Comparison of ENCODE assay signal across 25 cellular contexts in genomic region chr19:41249707-41250423, GRCh38. TPM values are rescaled to one million over a fixed set of nuclear protein-coding genes. Genes with fewer than 3 reads are reported as not detected.
DNase-seq lines count a peak whose midpoint lies in the region; ATAC-seq and TF ChIP-seq lines count a peak whose summit lies in the region.
"Had no signal": no experiment of that assay in that cellular context is flagged by ENCODE, and none has a peak within 500 bp of the region (broad histone marks: within the 10 kb centered on the region; RNA-seq: fewer than 3 reads in every experiment).

No MANE protein-coding gene starts in this region.

- WGBS in endodermal cell (ENCODE audit: insufficient coverage in 1 of 2, insufficient read length in 1 of 2), 2 experiments, result 92 to 93% methylated on average over 6 to 9 of the region's 9 CpGs

- H3K27ac Mint-ChIP-seq in endodermal cell, result no peak overlapping the region
- H3K27ac Mint-ChIP-seq in activated naive CD8-positive, alpha-beta T cell treated with anti-CD3 and anti-CD28 coated beads, Interleukin-2, amount 50 U/mL, for 24 hours, result no peak overlapping the region
- H3K27ac Mint-ChIP-seq: CD4-positive, CD25-positive, alpha-beta regulatory T cell; T-cell; type B pancreatic cell had no signal

- no peak for ATAC-seq in activated naive CD8-positive, alpha-beta T cell treated with anti-CD3 and anti-CD28 coated beads, Interleukin-2, amount 50 U/mL, for 24 hours
- ATAC-seq: heart right ventricle, left lung, T-cell had no signal

- no peak overlapping the region for H3K27ac ChIP-seq in endodermal cell (ENCODE audit: low read depth, low read length)
- H3K27ac ChIP-seq: epithelial cell of prostate, heart right ventricle, HL-60, left lung, skin epidermis had no signal

- TF ChIP-seq CTCF in endodermal cell (conservative IDR thresholded peaks at IDR 0.05), result no peak

- no peaks in the 10 kb centered on the region for H3K4me1 Mint-ChIP-seq in endodermal cell
- H3K4me1 Mint-ChIP-seq in activated naive CD8-positive, alpha-beta T cell treated with anti-CD3 and anti-CD28 coated beads, Interleukin-2, amount 50 U/mL, for 24 hours, result peaks cover 4% of the 10 kb centered on the region
- H3K4me1 Mint-ChIP-seq: CD4-positive, CD25-positive, alpha-beta regulatory T cell; naive B cell; T-cell had no signal

- H3K27me3 Mint-ChIP-seq in endodermal cell (ENCODE audit: insufficient read depth), result no peaks in the 10 kb centered on the region
- peaks cover 2% of the 10 kb centered on the region for H3K27me3 Mint-ChIP-seq in activated naive CD8-positive, alpha-beta T cell treated with anti-CD3 and anti-CD28 coated beads, Interleukin-2, amount 50 U/mL, for 24 hours
- H3K27me3 Mint-ChIP-seq: type B pancreatic cell had no signal

- no peaks in the 10 kb centered on the region for H3K36me3 ChIP-seq in endodermal cell (ENCODE audit: control insufficient read depth, insufficient read depth, low read length)

- no peak overlapping the region for H3K9ac ChIP-seq in endodermal cell (ENCODE audit: extremely low read depth, low read length, poor library complexity, severe bottlenecking)

- no peaks in the 10 kb centered on the region for H3K9me3 Mint-ChIP-seq in endodermal cell
- no peaks in the 10 kb centered on the region for H3K9me3 Mint-ChIP-seq in activated naive CD8-positive, alpha-beta T cell treated with anti-CD3 and anti-CD28 coated beads, Interleukin-2, amount 50 U/mL, for 24 hours
- H3K9me3 Mint-ChIP-seq: CD4-positive, CD25-positive, alpha-beta regulatory T cell; naive B cell; T-cell; type B pancreatic cell had no signal

- H3K4me1 ChIP-seq in endodermal cell (ENCODE audit: control insufficient read depth, insufficient read depth, low read length), result no peaks in the 10 kb centered on the region
- H3K4me1 ChIP-seq: left lung had no signal

- no peaks in the 10 kb centered on the region for H3K27me3 ChIP-seq in endodermal cell (ENCODE audit: control insufficient read depth, insufficient read depth, low read length, poor library complexity, severe bottlenecking)
- H3K27me3 ChIP-seq: left lung had no signal

- H3K4me3 Mint-ChIP-seq in endodermal cell, result no peak overlapping the region
- H3K4me3 Mint-ChIP-seq in activated naive CD8-positive, alpha-beta T cell treated with anti-CD3 and anti-CD28 coated beads, Interleukin-2, amount 50 U/mL, for 24 hours, result no peak overlapping the region
- H3K4me3 Mint-ChIP-seq: CD4-positive, CD25-positive, alpha-beta regulatory T cell; T-cell; type B pancreatic cell had no signal

- H3K36me3 Mint-ChIP-seq in endodermal cell (ENCODE audit: low read depth), result peaks cover 29% of the 10 kb centered on the region
- H3K36me3 Mint-ChIP-seq in activated naive CD8-positive, alpha-beta T cell treated with anti-CD3 and anti-CD28 coated beads, Interleukin-2, amount 50 U/mL, for 24 hours (ENCODE audit: low read depth), result no peaks in the 10 kb centered on the region
- H3K36me3 Mint-ChIP-seq: CD4-positive, CD25-positive, alpha-beta regulatory T cell; naive B cell; T-cell had no signal

- H3K9me3 ChIP-seq in endodermal cell (ENCODE audit: control insufficient read depth, low read length), result no peaks in the 10 kb centered on the region
- H3K9me3 ChIP-seq: heart right ventricle, left lung had no signal

- peak; percentile 66 for DNase-seq in DMS53 (lab: John Stamatoyannopoulos, UW)
- peak; percentile 52 for DNase-seq in ELR (ENCODE audit: low read depth)
- DNase-seq in NCI-H2227 treated with DMSO at 0.1 percent for 48 hours (lab: John Stamatoyannopoulos, UW), result peak; percentile 81
- DNase-seq in endodermal cell, result peak; percentile 81
- DNase-seq in activated naive CD8-positive, alpha-beta T cell treated with anti-CD3 and anti-CD28 coated beads, Interleukin-2, amount 50 U/mL, for 24 hours, result no peak
- no peak for DNase-seq in NCI-H510A treated with DMSO at 0.1 percent for 48 hours (lab: John Stamatoyannopoulos, UW)
- DNase-seq in T-helper 9 cell, result no peak
- DNase-seq: activated CD8-positive, alpha-beta memory T cell treated with anti-CD3 and anti-CD28 coated beads for 24 hours; activated gamma-delta T cell; activated T-cell treated with anti-CD3 and anti-CD28 coated beads, Interleukin-2, amount 50 U/mL, for 1 hour; CD4-positive, CD25-positive, alpha-beta regulatory T cell; DMS153; heart right ventricle; left lung; naive B cell; NCI-H1105 treated with DMSO at 0.1 percent for 48 hours; NCI-H2081 treated with DMSO at 0.1 percent for 48 hours; occipital lobe; OCI-M1; SHP77; T-cell had no signal

- H3K4me3 ChIP-seq in endodermal cell (ENCODE audit: low read length), result no peak overlapping the region
- H3K4me3 ChIP-seq: heart right ventricle, left lung, skin epidermis had no signal

RNA-seq across cellular contexts. Expression of gene HNRNPUL1, which starts 14.3 kb away (rescaled TPM):
- 100 to 1,000 TPM; 211 to 225 TPM for total RNA-seq in endodermal cell
- polyA plus RNA-seq in endodermal cell (2013, experiment 1 of 2), result 216 TPM
- polyA plus RNA-seq in endodermal cell (2013, experiment 2 of 2), result 207 TPM

RNA-seq across cellular contexts. Expression of gene AXL, which starts 30.8 kb away (rescaled TPM):
- total RNA-seq in endodermal cell, result 10 to 100 TPM; 10.9 to 14.1 TPM
- polyA plus RNA-seq in endodermal cell (2013, experiment 1 of 2), result 21.5 TPM
- 21.1 TPM for polyA plus RNA-seq in endodermal cell (2013, experiment 2 of 2)
- total RNA-seq: CD4-positive, CD25-positive, alpha-beta regulatory T cell had no signal

RNA-seq across cellular contexts. Expression of gene CYP2S1, which starts 56.8 kb away (rescaled TPM):
- total RNA-seq in endodermal cell, result 10 to 100 TPM in 1 of 2 donors, 1 to 10 TPM in 1; 8.6 to 26.7 TPM
- polyA plus RNA-seq in endodermal cell (2013, experiment 1 of 2), result 13.3 TPM
- 5.1 TPM for polyA plus RNA-seq in endodermal cell (2013, experiment 2 of 2)
- total RNA-seq: CD4-positive, CD25-positive, alpha-beta regulatory T cell had no signal

Comparison
In these comparisons a context has a peak if more than half of its experiments do, and no peak if none do; other contexts are left out.
1. DNase-seq: peak in DMS53 (single experiment), ELR (single experiment), NCI-H2227 treated with DMSO at 0.1 percent for 48 hours (single experiment) and endodermal cell (single experiment); none in activated naive CD8-positive, alpha-beta T cell treated with anti-CD3 and anti-CD28 coated beads, Interleukin-2, amount 50 U/mL, for 24 hours (single experiment), NCI-H510A treated with DMSO at 0.1 percent for 48 hours (single experiment) and T-helper 9 cell (single experiment).